12 cellular contexts compared by ENCODE assay signal in genomic region chr4:16231570-16232252, GRCh38. TPM values are rescaled to one million over a fixed set of nuclear protein-coding genes. Genes with fewer than 3 reads are reported as not detected.
DNase-seq lines count a peak whose midpoint lies in the region; ATAC-seq, FAIRE-seq and TF ChIP-seq lines count a peak whose summit lies in the region.
"Had no signal": no experiment of that assay in that cellular context is flagged by ENCODE, and none has a peak within 500 bp of the region (broad histone marks: within the 10 kb centered on the region; RNA-seq: fewer than 3 reads in every experiment).

No MANE protein-coding gene starts in this region.

- H3K4me3 ChIP-seq in heart right ventricle (peak overlapping the region in 6 of 10 donors; percentile 1 to 25 (median 18)), adipocyte (ENCODE audit: low read length) (peak overlapping the region; percentile 70), kidney (ENCODE audit: low read length in 2 of 2) (peak overlapping the region; percentile 11 to 47), upper lobe of right lung (no peak overlapping the region)
- H3K4me3 ChIP-seq: colonic mucosa, PC-9 had no signal

- H3K27ac ChIP-seq in heart right ventricle = peak overlapping the region in 8 of 10 donors; percentile 16 to 90 (median 50)
- H3K27ac ChIP-seq in kidney (ENCODE audit: low read depth in 2 of 2, low read length in 2 of 2) = peak overlapping the region in 1 of 2 donors; percentile 49
- peak overlapping the region; percentile 25 for H3K27ac ChIP-seq in upper lobe of right lung
- H3K27ac ChIP-seq: colonic mucosa, PC-9 had no signal

- H3K27me3 ChIP-seq in heart right ventricle (no peaks in the 10 kb centered on the region), adipocyte (replicated peaks; ENCODE audit: control insufficient read depth, insufficient read depth, low read length) (no peaks in the 10 kb centered on the region), upper lobe of right lung (no peaks in the 10 kb centered on the region)
- H3K27me3 ChIP-seq: BE2C, colonic mucosa had no signal

- intact Hi-C loops in heart right ventricle (cut with DNase I) = no loop called here
- intact Hi-C loops in Right ventricle myocardium superior (cut with DNase I) = no loop called here
- intact Hi-C loops in kidney (cut with DNase I) = no loop called here
- intact Hi-C loops in upper lobe of right lung (cut with DNase I) = no loop called here

- no peaks in the 10 kb centered on the region for H3K36me3 ChIP-seq in heart right ventricle
- H3K36me3 ChIP-seq in adipocyte (ENCODE audit: control insufficient read depth, insufficient read depth, low read length, severe bottlenecking) = no peaks in the 10 kb centered on the region
- no peaks in the 10 kb centered on the region for H3K36me3 ChIP-seq in kidney (ENCODE audit: control insufficient read depth in 1 of 2, insufficient read depth in 2 of 2, low read length in 2 of 2)
- H3K36me3 ChIP-seq in upper lobe of right lung = no peaks in the 10 kb centered on the region
- H3K36me3 ChIP-seq: BE2C, colonic mucosa had no signal

- DNase-seq in heart right ventricle (no peak), Right ventricle myocardium superior (no peak), adipocyte (ENCODE audit: low read depth) (peak; percentile 32), kidney (no peak), upper lobe of right lung (no peak), left lobe of liver (ENCODE audit: low spot score) (no peak)
- DNase-seq: BE2C, colonic mucosa, NCI-H2029 treated with DMSO at 0.1 percent for 48 hours, PC-9 had no signal

- TF ChIP-seq CTCF in heart right ventricle (IDR thresholded peaks at IDR 0.05) (no peak), kidney (IDR thresholded peaks at IDR 0.05; ENCODE audit: borderline replicate concordance, extremely low read depth, insufficient read depth) (no peak), upper lobe of right lung (IDR thresholded peaks at IDR 0.05) (no peak)

- no peak for ATAC-seq in heart right ventricle
- ATAC-seq in Right ventricle myocardium superior (ENCODE audit: poor library complexity) = no peak
- no peak for ATAC-seq in upper lobe of right lung
- no peak for ATAC-seq in esophagus mucosa
- ATAC-seq in left lobe of liver = no peak
- ATAC-seq in HG03565 (IDR thresholded peaks at IDR 0.05; ENCODE audit: unreplicated experiment) = no peak

- peak overlapping the region; percentile 76 for H3K9ac ChIP-seq in adipocyte (ENCODE audit: low read length)
- H3K9ac ChIP-seq in kidney (ENCODE audit: low read length in 2 of 2) = peak overlapping the region in 1 of 2 donors; percentile 37

- 29 to 51% methylated on average over 4 of the region's 4 CpGs for WGBS in heart right ventricle, 2 donors

- peaks cover 4 to 51% (median 40%) of the 10 kb centered on the region in 9 donors for H3K4me1 ChIP-seq in heart right ventricle
- H3K4me1 ChIP-seq in adipocyte (ENCODE audit: control insufficient read depth, insufficient read depth, low read length) = peaks cover 34% of the 10 kb centered on the region
- H3K4me1 ChIP-seq in kidney (ENCODE audit: control insufficient read depth in 1 of 2, insufficient read depth in 1 of 2, low read depth in 1 of 2, low read length in 2 of 2) = peaks cover 3 to 12% of the 10 kb centered on the region in 2 donors
- H3K4me1 ChIP-seq in upper lobe of right lung = peaks cover 20% of the 10 kb centered on the region
- H3K4me1 ChIP-seq: BE2C, colonic mucosa had no signal

- H3K9me3 ChIP-seq in heart right ventricle (no peaks in the 10 kb centered on the region), adipocyte (ENCODE audit: control insufficient read depth, low read length) (no peaks in the 10 kb centered on the region), kidney (ENCODE audit: control insufficient read depth in 1 of 2, low read length in 2 of 2) (no peaks in the 10 kb centered on the region), upper lobe of right lung (no peaks in the 10 kb centered on the region)
- H3K9me3 ChIP-seq: BE2C, colonic mucosa had no signal

- no peak for FAIRE-seq in kidney (lab: Jason Lieb, UNC)

RNA-seq across cellular contexts. Expression of gene TAPT1, which starts 5.4 kb away (rescaled TPM):
- 10 to 100 TPM; 28.6 to 44.8 (median 36.2) TPM for total RNA-seq in heart right ventricle
- polyA plus RNA-seq in heart right ventricle = 10 to 100 TPM; 14.3 to 19.6 TPM
- 39.5 TPM for total RNA-seq in Right ventricle myocardium superior
- total RNA-seq in kidney = 36.8 TPM
- 20.8 TPM for polyA plus RNA-seq in kidney (ENCODE audit: insufficient read depth, low read depth, low replicate concordance)
- total RNA-seq in upper lobe of right lung = 66.5 TPM
- total RNA-seq in esophagus mucosa = 12.9 TPM
- total RNA-seq in left lobe of liver = 39.6 TPM
